In genomic region chr4:147824884-147825283, GRCh38 we compare ENCODE assay signal across 19 cellular contexts.
DNase-seq lines count a peak whose midpoint lies in the region; ATAC-seq, FAIRE-seq and TF ChIP-seq lines count a peak whose summit lies in the region.
"Had no signal": no experiment of that assay in that cellular context is flagged by ENCODE, and none has a peak within 500 bp of the region (broad histone marks: within the 10 kb centered on the region; RNA-seq: fewer than 3 reads in every experiment).

No MANE protein-coding gene starts in this region.

- H3K27ac ChIP-seq in right cardiac atrium (ENCODE audit: low read length), result peak overlapping the region; percentile 74
- peak overlapping the region; percentile 81 to 86 for H3K27ac ChIP-seq in tibial artery
- H3K27ac ChIP-seq: GM23248 had no signal

- WGBS in right cardiac atrium, result 93% methylated on average over 4 of the region's 4 CpGs

- H3K4me3 ChIP-seq in right cardiac atrium (ENCODE audit: low read length) (no peak overlapping the region), tibial artery (no peak overlapping the region), MG63 (no peak overlapping the region)
- H3K4me3 ChIP-seq: GM23248 had no signal

- no peak overlapping the region for H3K4me3 Mint-ChIP-seq in dendritic cell treated with granulocyte-macrophage colony-stimulating factor and Interleukin-4, amounts not matched to agents 40 ng/mL and 50 ng/mL, for 4 days
- H3K4me3 Mint-ChIP-seq in osteocyte (ENCODE audit: unreplicated experiment), result no peak overlapping the region
- H3K4me3 Mint-ChIP-seq: IgD-negative memory B cell had no signal

- FAIRE-seq in GM12891 (lab: Jason Lieb, UNC), result no peak
- FAIRE-seq: GM12892, HTR-8/SVneo had no signal

- H3K9me3 Mint-ChIP-seq in dendritic cell treated with granulocyte-macrophage colony-stimulating factor and Interleukin-4, amounts not matched to agents 40 ng/mL and 50 ng/mL, for 4 days, result no peaks in the 10 kb centered on the region
- H3K9me3 Mint-ChIP-seq in osteocyte (ENCODE audit: unreplicated experiment), result no peaks in the 10 kb centered on the region
- H3K9me3 Mint-ChIP-seq: IgD-negative memory B cell had no signal

- peaks cover 91% of the 10 kb centered on the region for H3K4me1 Mint-ChIP-seq in dendritic cell treated with granulocyte-macrophage colony-stimulating factor and Interleukin-4, amounts not matched to agents 40 ng/mL and 50 ng/mL, for 4 days (ENCODE audit: low read depth)
- peaks cover 74% of the 10 kb centered on the region for H3K4me1 Mint-ChIP-seq in osteocyte (ENCODE audit: unreplicated experiment)
- H3K4me1 Mint-ChIP-seq: IgD-negative memory B cell had no signal

- DNase-seq in right cardiac atrium (no peak), cardiac septum (ENCODE audit: low spot score) (no peak), osteocyte (ENCODE audit: extremely low spot score, unreplicated experiment) (no peak), tibial artery (no peak), GM12891 (ENCODE audit: insufficient read length, low spot score) (no peak), NCI-H1092 treated with DMSO at 0.1 percent for 48 hours (lab: John Stamatoyannopoulos, UW) (no peak), MG63 (no peak)
- DNase-seq: C1 segment of cervical spinal cord, GDM1, Kasumi-1, NCI-H1417, NCI-H1930, NCI-H526 treated with DMSO at 0.1 percent for 48 hours had no signal

- TF ChIP-seq CTCF in osteocyte (IDR thresholded peaks at IDR 0.05), result no peak
- no peak for TF ChIP-seq CTCF in tibial artery (IDR thresholded peaks at IDR 0.05)

- no peaks in the 10 kb centered on the region for H3K27me3 ChIP-seq in right cardiac atrium (ENCODE audit: control insufficient read depth, insufficient read depth)
- H3K27me3 ChIP-seq in tibial artery, result no peaks in the 10 kb centered on the region
- H3K27me3 ChIP-seq in MG63, result no peaks in the 10 kb centered on the region

- peaks cover 21% of the 10 kb centered on the region for H3K4me1 ChIP-seq in right cardiac atrium (ENCODE audit: control insufficient read depth, insufficient read depth, low read length)
- peaks cover 0 to 100% (median 56%) of the 10 kb centered on the region in 4 donors for H3K4me1 ChIP-seq in tibial artery

- no peaks in the 10 kb centered on the region for H3K27me3 Mint-ChIP-seq in dendritic cell treated with granulocyte-macrophage colony-stimulating factor and Interleukin-4, amounts not matched to agents 40 ng/mL and 50 ng/mL, for 4 days
- H3K27me3 Mint-ChIP-seq in osteocyte (ENCODE audit: unreplicated experiment), result no peaks in the 10 kb centered on the region
- H3K27me3 Mint-ChIP-seq: IgD-negative memory B cell had no signal

- TF ChIP-seq POLR2A in GM12891 (IDR thresholded peaks at IDR 0.05; ENCODE audit: low read depth, low read length), result no peak

- intact Hi-C loops in right cardiac atrium (cut with DNase I), result loop anchor here in 1 of 4 donors (10.0 kb wide), 1 partner anchor 90 kb away; the partner anchor contains the start of gene ARHGAP10
- intact Hi-C loops in cardiac septum (cut with DNase I), result loop anchor here (5.0 kb wide), 1 partner anchor 48 kb away; no protein-coding TSS in a partner anchor
- intact Hi-C loops in dendritic cell treated with granulocyte-macrophage colony-stimulating factor and Interleukin-4, amounts not matched to agents 40 ng/mL and 50 ng/mL, for 4 days (cut with micrococcal nuclease), result loop anchor here (5.0 kb wide), 1 partner anchor 48 kb away; no protein-coding TSS in a partner anchor
- intact Hi-C loops in tibial artery (cut with DNase I; ENCODE audit: low total_unique reads), result loop anchor here (10.0 kb wide), 1 partner anchor 90 kb away; the partner anchor contains the start of gene ARHGAP10

- no peaks in the 10 kb centered on the region for H3K9me3 ChIP-seq in right cardiac atrium (ENCODE audit: control insufficient read depth, low read length)
- no peaks in the 10 kb centered on the region for H3K9me3 ChIP-seq in tibial artery
- H3K9me3 ChIP-seq in MG63, result no peaks in the 10 kb centered on the region

- H3K27ac Mint-ChIP-seq in dendritic cell treated with granulocyte-macrophage colony-stimulating factor and Interleukin-4, amounts not matched to agents 40 ng/mL and 50 ng/mL, for 4 days, result peak overlapping the region; percentile 93
- H3K27ac Mint-ChIP-seq in osteocyte (ENCODE audit: unreplicated experiment), result peak overlapping the region; percentile 50
- H3K27ac Mint-ChIP-seq: IgD-negative memory B cell had no signal

- H3K36me3 ChIP-seq in tibial artery (peaks cover 8 to 24% (median 12%) of the 10 kb centered on the region in 3 donors), MG63 (no peaks in the 10 kb centered on the region)

- H3K36me3 Mint-ChIP-seq in dendritic cell treated with granulocyte-macrophage colony-stimulating factor and Interleukin-4, amounts not matched to agents 40 ng/mL and 50 ng/mL, for 4 days (ENCODE audit: low read depth), result peaks cover 87% of the 10 kb centered on the region
- H3K36me3 Mint-ChIP-seq in osteocyte (ENCODE audit: unreplicated experiment), result peaks cover 56% of the 10 kb centered on the region

- ATAC-seq in right cardiac atrium, result no peak
- ATAC-seq: HCT116 had no signal

TF ChIP-seq in GM12891, 5 proteins besides CTCF, POLR2A, EP300 and RAD21:
- TF ChIP-seq POU2F2 (IDR thresholded peaks at IDR 0.05; ENCODE audit: low read depth, low read length) (no peak), SPI1 (IDR thresholded peaks at IDR 0.05; ENCODE audit: low read depth, low read length) (no peak), TAF1 (IDR thresholded peaks at IDR 0.05; ENCODE audit: low read depth, low read length) (no peak), PAX5 (IDR thresholded peaks at IDR 0.05; ENCODE audit: insufficient read depth, low read length, severe bottlenecking) (no peak), POLR2AphosphoS5 (IDR thresholded peaks at IDR 0.05; ENCODE audit: low read depth, low read length) (no peak)
